ENCODE assay signal across 14 cellular contexts in genomic region chr1:29689372-29690030, GRCh38.
DNase-seq lines count a peak whose midpoint lies in the region; ATAC-seq and TF ChIP-seq lines count a peak whose summit lies in the region.
"Had no signal": no experiment of that assay in that cellular context is flagged by ENCODE, and none has a peak within 500 bp of the region (broad histone marks: within the 10 kb centered on the region; RNA-seq: fewer than 3 reads in every experiment).

No MANE protein-coding gene starts in this region.

- 82 to 92% methylated on average over 6 to 8 of the region's 13 CpGs for WGBS in mesodermal cell (ENCODE audit: insufficient coverage in 2 of 2), 2 experiments

- peaks cover 2 to 11% (median 7%) of the 10 kb centered on the region in 5 experiments for H3K9me3 Mint-ChIP-seq in brain
- H3K9me3 Mint-ChIP-seq: activated naive CD8-positive, alpha-beta T cell treated with anti-CD3 and anti-CD28 coated beads, Interleukin-2, amount 50 U/mL, for 24 hours; stimulated activated naive CD8-positive, alpha-beta T cell treated with anti-CD3 and anti-CD28 coated beads, Interleukin-15, Interleukin-2, amounts not matched to agents 100 ng/mL and 50 ng/mL, for 24 hours had no signal

- H3K36me3 ChIP-seq in H7 (replicated peaks; ENCODE audit: control insufficient read depth, insufficient read depth, low read length) = no peaks in the 10 kb centered on the region
- no peaks in the 10 kb centered on the region for H3K36me3 ChIP-seq in mesodermal cell (ENCODE audit: control insufficient read depth, insufficient read depth, low read length)
- H3K36me3 ChIP-seq: MG63 had no signal

- no peak for ATAC-seq in GM18868 (IDR thresholded peaks at IDR 0.05; ENCODE audit: unreplicated experiment)
- ATAC-seq: activated naive CD8-positive, alpha-beta T cell treated with anti-CD3 and anti-CD28 coated beads, Interleukin-2, amount 50 U/mL, for 24 hours had no signal

- peaks cover 71% of the 10 kb centered on the region for H3K4me1 Mint-ChIP-seq in brain

- DNase-seq in NCI-H1105 treated with DMSO at 0.1 percent for 48 hours (lab: John Stamatoyannopoulos, UW) (peak; percentile 34), NCI-H1105 (lab: John Stamatoyannopoulos, UW) (no peak), H7 (peak; percentile 50), NAMALWA (ENCODE audit: low spot score) (no peak), DMS153 treated with DMSO at 0.1 percent for 48 hours (lab: John Stamatoyannopoulos, UW; ENCODE audit: unreplicated experiment) (no peak)
- DNase-seq: 8988T; activated naive CD8-positive, alpha-beta T cell treated with anti-CD3 and anti-CD28 coated beads, Interleukin-2, amount 50 U/mL, for 24 hours; hypothalamus; MG63; nephron progenitor cell had no signal

- H3K27ac ChIP-seq in mesodermal cell (ENCODE audit: low read depth, low read length, severe bottlenecking) = peak overlapping the region; percentile 87

- H3K27me3 Mint-ChIP-seq in brain = peaks cover 15% of the 10 kb centered on the region

- no peak overlapping the region for H3K4me3 ChIP-seq in H7 (ENCODE audit: insufficient read depth, low read depth, low read length)
- H3K4me3 ChIP-seq in mesodermal cell (ENCODE audit: extremely low read depth, insufficient read depth, low read length, poor library complexity, severe bottlenecking) = no peak overlapping the region
- H3K4me3 ChIP-seq: MG63 had no signal

- no peaks in the 10 kb centered on the region; the same call in none of the 2 replicates for H3K27me3 ChIP-seq in H7 (ENCODE audit: control insufficient read depth, insufficient read depth, low read length)

- H3K36me3 Mint-ChIP-seq in brain = no peaks in the 10 kb centered on the region

- peaks cover 43% of the 10 kb centered on the region for H3K4me1 ChIP-seq in mesodermal cell (ENCODE audit: control insufficient read depth, insufficient read depth, low read length, poor library complexity, severe bottlenecking)

- no peaks in the 10 kb centered on the region for H3K9me3 ChIP-seq in mesodermal cell (ENCODE audit: control insufficient read depth, low read length)
- H3K9me3 ChIP-seq: MG63 had no signal

- no peak for TF ChIP-seq CTCF in brain (conservative IDR thresholded peaks at IDR 0.05)

- peak overlapping the region in 3 of 5 experiments; percentile 11 to 67 (median 58) for H3K27ac Mint-ChIP-seq in brain
- H3K27ac Mint-ChIP-seq: activated naive CD8-positive, alpha-beta T cell treated with anti-CD3 and anti-CD28 coated beads, Interleukin-2, amount 50 U/mL, for 24 hours; nephron progenitor cell; stimulated activated naive CD8-positive, alpha-beta T cell treated with anti-CD3 and anti-CD28 coated beads, Interleukin-15, Interleukin-2, amounts not matched to agents 100 ng/mL and 50 ng/mL, for 24 hours had no signal

- H3K4me3 Mint-ChIP-seq in brain = no peak overlapping the region
- H3K4me3 Mint-ChIP-seq: activated naive CD8-positive, alpha-beta T cell treated with anti-CD3 and anti-CD28 coated beads, Interleukin-2, amount 50 U/mL, for 24 hours; nephron progenitor cell; stimulated activated naive CD8-positive, alpha-beta T cell treated with anti-CD3 and anti-CD28 coated beads, Interleukin-15, Interleukin-2, amounts not matched to agents 100 ng/mL and 50 ng/mL, for 24 hours had no signal

Comparison
In these comparisons a context has a peak if more than half of its experiments do, and no peak if none do; other contexts are left out.
1. DNase-seq: peak in NCI-H1105 treated with DMSO at 0.1 percent for 48 hours (single experiment) and H7 (single experiment); none in NCI-H1105 (single experiment), NAMALWA (single experiment) and DMS153 treated with DMSO at 0.1 percent for 48 hours (single experiment).